ENCODE assay signal across 11 cellular contexts in genomic region chr1:60280256-60280655, GRCh38.
A peak's percentile ranks its signal among the peaks of the same experiment; 100 is the strongest.
DNase-seq lines count a peak whose midpoint lies in the region; TF ChIP-seq lines count a peak whose summit lies in the region.
"Had no signal": no experiment of that assay in that cellular context is flagged by ENCODE, and none has a peak within 500 bp of the region (broad histone marks: within the 10 kb centered on the region; RNA-seq: fewer than 3 reads in every experiment).

No MANE protein-coding gene starts in this region.

- peaks cover 24% of the 10 kb centered on the region for H3K4me1 ChIP-seq in GM23248 (ENCODE audit: insufficient read depth)
- peaks cover 7% of the 10 kb centered on the region for H3K4me1 ChIP-seq in fibroblast of lung (ENCODE audit: control insufficient read depth, extremely low read depth, insufficient read depth, low read length)
- peaks cover 9 to 10% of the 10 kb centered on the region in 2 donors for H3K4me1 ChIP-seq in thyroid gland
- peaks cover 13% of the 10 kb centered on the region for H3K4me1 ChIP-seq in hepatocyte (ENCODE audit: insufficient read depth)
- H3K4me1 ChIP-seq: Caco-2 had no signal

- H4K20me1 ChIP-seq in GM23248 (ENCODE audit: insufficient read depth) (no peaks in the 10 kb centered on the region), fibroblast of lung (ENCODE audit: control insufficient read depth, extremely low read depth, insufficient read depth, low read length) (no peaks in the 10 kb centered on the region), hepatocyte (ENCODE audit: insufficient read depth, poor library complexity, severe bottlenecking) (no peaks in the 10 kb centered on the region)

- H3K27me3 ChIP-seq in GM23248 (replicated peaks; ENCODE audit: insufficient read depth) (no peaks in the 10 kb centered on the region), fibroblast of lung (ENCODE audit: control insufficient read depth, insufficient read depth, low read length) (no peaks in the 10 kb centered on the region), thyroid gland (no peaks in the 10 kb centered on the region), hepatocyte (no peaks in the 10 kb centered on the region)

- H3K36me3 ChIP-seq in GM23248 (ENCODE audit: low read depth) (no peaks in the 10 kb centered on the region), fibroblast of lung (ENCODE audit: control insufficient read depth, insufficient read depth, low read length) (no peaks in the 10 kb centered on the region), thyroid gland (no peaks in the 10 kb centered on the region), hepatocyte (replicated peaks; ENCODE audit: insufficient read depth, low read depth) (no peaks in the 10 kb centered on the region)

- H3K9me3 ChIP-seq in GM23248 (ENCODE audit: low read depth), result no peaks in the 10 kb centered on the region
- no peaks in the 10 kb centered on the region for H3K9me3 ChIP-seq in fibroblast of lung (ENCODE audit: control insufficient read depth, insufficient read depth, low read depth, low read length)
- no peaks in the 10 kb centered on the region for H3K9me3 ChIP-seq in thyroid gland
- H3K9me3 ChIP-seq in hepatocyte (ENCODE audit: low read depth), result no peaks in the 10 kb centered on the region
- H3K9me3 ChIP-seq: Caco-2 had no signal

- DNase-seq in GM23248 (peak; percentile 49), RPMI8226 (peak; percentile 43), fibroblast of lung (ENCODE audit: low read depth in 2 of 2) (peak; percentile 34 to 53), retina (peak; percentile 26), thyroid gland (no peak), hepatocyte (ENCODE audit: low spot score) (no peak), GM20000 (ENCODE audit: low spot score) (no peak)
- DNase-seq: activated CD8-positive, alpha-beta memory T cell treated with anti-CD3 and anti-CD28 coated beads, Interleukin-2, amount 50 U/mL, for 48 hours; Caco-2; hippocampal formation; NCI-H187 treated with DMSO at 0.1 percent for 48 hours had no signal

- TF ChIP-seq POLR2A in thyroid gland (IDR thresholded peaks at IDR 0.05), result no peak

- H3K27ac ChIP-seq in GM23248 (peak overlapping the region; percentile 18; the same call in 1 of the 2 replicates), fibroblast of lung (ENCODE audit: insufficient read depth, low read length) (no peak overlapping the region), thyroid gland (no peak overlapping the region), hepatocyte (no peak overlapping the region)

- 11 to 24% methylated on average over 3 of the region's 3 CpGs for WGBS in GM23248 (ENCODE audit: low coverage in 1 of 2, low lambda C conversion rate in 2 of 2, missing lambda C conversion rate in 2 of 2), 2 experiments
- 46 to 67% methylated on average over 3 of the region's 3 CpGs for WGBS in thyroid gland, 2 donors
- 49% methylated on average over 3 of the region's 3 CpGs for WGBS in hepatocyte (ENCODE audit: low lambda C conversion rate, missing lambda C conversion rate)

- in situ Hi-C loops in GM23248 (cut with MboI), result loop anchor here (25.0 kb wide), 1 partner anchor 757 kb away; no protein-coding TSS in a partner anchor

- H3K4me2 ChIP-seq in GM23248 (ENCODE audit: unreplicated experiment), result peak overlapping the region; percentile 14
- H3K4me2 ChIP-seq in fibroblast of lung (ENCODE audit: extremely low read depth, insufficient read depth, low read length), result no peak overlapping the region
- H3K4me2 ChIP-seq in hepatocyte, result no peak overlapping the region

- H2AFZ ChIP-seq in GM23248 (peak overlapping the region; percentile 63), fibroblast of lung (ENCODE audit: low read length) (no peak overlapping the region), hepatocyte (no peak overlapping the region)

- H3K9me2 ChIP-seq in GM23248 (ENCODE audit: insufficient read depth), result no peaks in the 10 kb centered on the region
- no peaks in the 10 kb centered on the region for H3K9me2 ChIP-seq in hepatocyte (replicated peaks; ENCODE audit: insufficient read depth)

- H3K9ac ChIP-seq in GM23248 (0 out of 2 replicates have a peak overlapping the region, but pooled peaks have one; percentile 4), fibroblast of lung (ENCODE audit: insufficient read depth, low read length) (no peak overlapping the region)

- no peaks in the 10 kb centered on the region for H3K79me2 ChIP-seq in GM23248 (ENCODE audit: insufficient read depth)
- no peaks in the 10 kb centered on the region for H3K79me2 ChIP-seq in fibroblast of lung (ENCODE audit: control insufficient read depth, insufficient read depth, low read length)
- H3K79me2 ChIP-seq in hepatocyte, result no peaks in the 10 kb centered on the region

- TF ChIP-seq CTCF in fibroblast of lung (conservative IDR thresholded peaks at IDR 0.05 in 1 of 2, IDR thresholded peaks at IDR 0.05 in 1 of 2; ENCODE audit: low read depth in 1 of 2, low read length in 2 of 2) (no peak), thyroid gland (IDR thresholded peaks at IDR 0.05) (no peak), hepatocyte (IDR thresholded peaks at IDR 0.05; ENCODE audit: poor library complexity) (no peak), GM20000 (IDR thresholded peaks at IDR 0.05; ENCODE audit: extremely low read depth, missing control alignments) (no peak)

- H3K4me3 ChIP-seq in GM23248 (no peak overlapping the region), fibroblast of lung (replicated peaks in 1 of 4; ENCODE audit: control extremely low read depth in 1 of 4, insufficient read depth in 1 of 4, low read depth in 3 of 4, low read length in 4 of 4) (no peak overlapping the region), thyroid gland (replicated peaks in 1 of 3) (no peak overlapping the region), hepatocyte (no peak overlapping the region)

- peaks cover 8% of the 10 kb centered on the region; the same call in 1 of the 2 replicates for H3F3A ChIP-seq in GM23248 (ENCODE audit: insufficient read depth)

- intact Hi-C loops in thyroid gland (cut with DNase I), result loop anchor here (10.0 kb wide), 1 partner anchor 485 kb away; no protein-coding TSS in a partner anchor

Comparison
In these comparisons a context has a peak if more than half of its experiments do, and no peak if none do; other contexts are left out.
1. DNase-seq: peak in GM23248 (single experiment), RPMI8226 (single experiment), fibroblast of lung (2 of 2) and retina (single experiment); none in thyroid gland (0 of 2), hepatocyte (single experiment) and GM20000 (single experiment).